Comparison of ENCODE assay signal across 1 cellular context in genomic region chr16:714558-715447, GRCh38.
TF ChIP-seq lines count a peak whose summit lies in the region.

Gene METRN (plus strand): TSS chr16:715118. CDS start chr16:715290, 172 bp downstream.

TF ChIP-seq in HepG2, 621 proteins besides CTCF, POLR2A, EP300 and RAD21 (continued from another document):
- TF ChIP-seq ATF4 (CRISPR knock-in tag; IDR thresholded peaks at IDR 0.05) (no peak), JARID2 (CRISPR knock-in tag; IDR thresholded peaks at IDR 0.05; ENCODE audit: insufficient replicate concordance) (no peak), KLF13 (CRISPR knock-in tag; IDR thresholded peaks at IDR 0.05) (no peak), ZSCAN21 (CRISPR knock-in tag; IDR thresholded peaks at IDR 0.05; ENCODE audit: borderline replicate concordance) (peak; percentile 29; the same call in 1 of the 2 replicates), KAT2B (IDR thresholded peaks at IDR 0.05; ENCODE audit: borderline replicate concordance, low read depth, low read length) (no peak), TOE1 (CRISPR knock-in tag; IDR thresholded peaks at IDR 0.05) (no peak), KAT7 (CRISPR knock-in tag; IDR thresholded peaks at IDR 0.05; ENCODE audit: borderline replicate concordance) (no peak; the same call in 1 of the 2 replicates), RFXAP (CRISPR knock-in tag; IDR thresholded peaks at IDR 0.05; ENCODE audit: borderline replicate concordance) (no peak), ZNF547 (CRISPR knock-in tag; IDR thresholded peaks at IDR 0.05) (peak; percentile 63), MYC (CRISPR knock-in tag; IDR thresholded peaks at IDR 0.05; ENCODE audit: borderline replicate concordance) (peak; percentile 38; the same call in 1 of the 2 replicates), SAP130 (CRISPR knock-in tag; IDR thresholded peaks at IDR 0.05; ENCODE audit: low read depth) (0 out of 2 replicates have a peak, but pooled peaks have one; percentile 15), ZNF335 (CRISPR knock-in tag; IDR thresholded peaks at IDR 0.05) (no peak), ZFP62 (CRISPR knock-in tag; IDR thresholded peaks at IDR 0.05) (no peak), ZBTB3 (CRISPR knock-in tag; IDR thresholded peaks at IDR 0.05; ENCODE audit: borderline replicate concordance, low read depth) (no peak), ZFX (CRISPR knock-in tag; IDR thresholded peaks at IDR 0.05; ENCODE audit: low read depth) (peak; percentile 54; the same call in 1 of the 2 replicates), ZNF580 (CRISPR knock-in tag; IDR thresholded peaks at IDR 0.05; ENCODE audit: borderline replicate concordance, low read depth) (peak; percentile 27; the same call in 1 of the 2 replicates), ZNF430 (CRISPR knock-in tag; IDR thresholded peaks at IDR 0.05) (0 out of 2 replicates have a peak, but pooled peaks have one; percentile 33), SP5 (CRISPR knock-in tag; IDR thresholded peaks at IDR 0.05; ENCODE audit: borderline replicate concordance, low read depth) (peak; percentile 47; the same call in 1 of the 2 replicates), SALL2 (CRISPR knock-in tag; IDR thresholded peaks at IDR 0.05) (peak; percentile 43; the same call in 1 of the 2 replicates), PCBP2 (optimal IDR thresholded peaks at IDR 0.05; ENCODE audit: low read depth, low read length, poor library complexity, severe bottlenecking) (no peak), ZNF484 (CRISPR knock-in tag; IDR thresholded peaks at IDR 0.05; ENCODE audit: borderline replicate concordance, low read depth) (no peak), ZNF441 (CRISPR knock-in tag; IDR thresholded peaks at IDR 0.05; ENCODE audit: borderline replicate concordance) (no peak), PHF8 (CRISPR knock-in tag; IDR thresholded peaks at IDR 0.05) (peak; percentile 42; the same call in 1 of the 2 replicates), MEIS2 (CRISPR knock-in tag; IDR thresholded peaks at IDR 0.05) (0 out of 2 replicates have a peak, but pooled peaks have one; percentile 13), ZNF678 (CRISPR knock-in tag; IDR thresholded peaks at IDR 0.05) (no peak), ZNF431 (CRISPR knock-in tag; IDR thresholded peaks at IDR 0.05; ENCODE audit: borderline replicate concordance, low read depth) (no peak), ZNF496 (CRISPR knock-in tag; IDR thresholded peaks at IDR 0.05; ENCODE audit: insufficient replicate concordance) (no peak)
- TF ChIP-seq, protein P1, sequence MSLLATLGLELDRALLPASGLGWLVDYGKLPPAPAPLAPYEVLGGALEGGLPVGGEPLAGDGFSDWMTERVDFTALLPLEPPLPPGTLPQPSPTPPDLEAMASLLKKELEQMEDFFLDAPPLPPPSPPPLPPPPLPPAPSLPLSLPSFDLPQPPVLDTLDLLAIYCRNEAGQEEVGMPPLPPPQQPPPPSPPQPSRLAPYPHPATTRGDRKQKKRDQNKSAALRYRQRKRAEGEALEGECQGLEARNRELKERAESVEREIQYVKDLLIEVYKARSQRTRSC (CRISPR knock-in tag; IDR thresholded peaks at IDR 0.05; ENCODE audit: low read depth) = no peak
- TF ChIP-seq, protein P2, sequence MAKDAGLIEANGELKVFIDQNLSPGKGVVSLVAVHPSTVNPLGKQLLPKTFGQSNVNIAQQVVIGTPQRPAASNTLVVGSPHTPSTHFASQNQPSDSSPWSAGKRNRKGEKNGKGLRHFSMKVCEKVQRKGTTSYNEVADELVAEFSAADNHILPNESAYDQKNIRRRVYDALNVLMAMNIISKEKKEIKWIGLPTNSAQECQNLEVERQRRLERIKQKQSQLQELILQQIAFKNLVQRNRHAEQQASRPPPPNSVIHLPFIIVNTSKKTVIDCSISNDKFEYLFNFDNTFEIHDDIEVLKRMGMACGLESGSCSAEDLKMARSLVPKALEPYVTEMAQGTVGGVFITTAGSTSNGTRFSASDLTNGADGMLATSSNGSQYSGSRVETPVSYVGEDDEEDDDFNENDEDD (CRISPR knock-in tag; IDR thresholded peaks at IDR 0.05; ENCODE audit: borderline replicate concordance) = peak; percentile 83
- TF ChIP-seq, protein P3, sequence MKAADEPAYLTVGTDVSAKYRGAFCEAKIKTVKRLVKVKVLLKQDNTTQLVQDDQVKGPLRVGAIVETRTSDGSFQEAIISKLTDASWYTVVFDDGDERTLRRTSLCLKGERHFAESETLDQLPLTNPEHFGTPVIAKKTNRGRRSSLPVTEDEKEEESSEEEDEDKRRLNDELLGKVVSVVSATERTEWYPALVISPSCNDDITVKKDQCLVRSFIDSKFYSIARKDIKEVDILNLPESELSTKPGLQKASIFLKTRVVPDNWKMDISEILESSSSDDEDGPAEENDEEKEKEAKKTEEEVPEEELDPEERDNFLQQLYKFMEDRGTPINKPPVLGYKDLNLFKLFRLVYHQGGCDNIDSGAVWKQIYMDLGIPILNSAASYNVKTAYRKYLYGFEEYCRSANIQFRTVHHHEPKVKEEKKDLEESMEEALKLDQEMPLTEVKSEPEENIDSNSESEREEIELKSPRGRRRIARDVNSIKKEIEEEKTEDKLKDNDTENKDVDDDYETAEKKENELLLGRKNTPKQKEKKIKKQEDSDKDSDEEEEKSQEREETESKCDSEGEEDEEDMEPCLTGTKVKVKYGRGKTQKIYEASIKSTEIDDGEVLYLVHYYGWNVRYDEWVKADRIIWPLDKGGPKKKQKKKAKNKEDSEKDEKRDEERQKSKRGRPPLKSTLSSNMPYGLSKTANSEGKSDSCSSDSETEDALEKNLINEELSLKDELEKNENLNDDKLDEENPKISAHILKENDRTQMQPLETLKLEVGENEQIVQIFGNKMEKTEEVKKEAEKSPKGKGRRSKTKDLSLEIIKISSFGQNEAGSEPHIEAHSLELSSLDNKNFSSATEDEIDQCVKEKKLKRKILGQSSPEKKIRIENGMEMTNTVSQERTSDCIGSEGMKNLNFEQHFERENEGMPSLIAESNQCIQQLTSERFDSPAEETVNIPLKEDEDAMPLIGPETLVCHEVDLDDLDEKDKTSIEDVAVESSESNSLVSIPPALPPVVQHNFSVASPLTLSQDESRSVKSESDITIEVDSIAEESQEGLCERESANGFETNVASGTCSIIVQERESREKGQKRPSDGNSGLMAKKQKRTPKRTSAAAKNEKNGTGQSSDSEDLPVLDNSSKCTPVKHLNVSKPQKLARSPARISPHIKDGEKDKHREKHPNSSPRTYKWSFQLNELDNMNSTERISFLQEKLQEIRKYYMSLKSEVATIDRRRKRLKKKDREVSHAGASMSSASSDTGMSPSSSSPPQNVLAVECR (CRISPR knock-in tag; IDR thresholded peaks at IDR 0.05; ENCODE audit: borderline replicate concordance) = peak; percentile 44
- TF ChIP-seq, protein P4, sequence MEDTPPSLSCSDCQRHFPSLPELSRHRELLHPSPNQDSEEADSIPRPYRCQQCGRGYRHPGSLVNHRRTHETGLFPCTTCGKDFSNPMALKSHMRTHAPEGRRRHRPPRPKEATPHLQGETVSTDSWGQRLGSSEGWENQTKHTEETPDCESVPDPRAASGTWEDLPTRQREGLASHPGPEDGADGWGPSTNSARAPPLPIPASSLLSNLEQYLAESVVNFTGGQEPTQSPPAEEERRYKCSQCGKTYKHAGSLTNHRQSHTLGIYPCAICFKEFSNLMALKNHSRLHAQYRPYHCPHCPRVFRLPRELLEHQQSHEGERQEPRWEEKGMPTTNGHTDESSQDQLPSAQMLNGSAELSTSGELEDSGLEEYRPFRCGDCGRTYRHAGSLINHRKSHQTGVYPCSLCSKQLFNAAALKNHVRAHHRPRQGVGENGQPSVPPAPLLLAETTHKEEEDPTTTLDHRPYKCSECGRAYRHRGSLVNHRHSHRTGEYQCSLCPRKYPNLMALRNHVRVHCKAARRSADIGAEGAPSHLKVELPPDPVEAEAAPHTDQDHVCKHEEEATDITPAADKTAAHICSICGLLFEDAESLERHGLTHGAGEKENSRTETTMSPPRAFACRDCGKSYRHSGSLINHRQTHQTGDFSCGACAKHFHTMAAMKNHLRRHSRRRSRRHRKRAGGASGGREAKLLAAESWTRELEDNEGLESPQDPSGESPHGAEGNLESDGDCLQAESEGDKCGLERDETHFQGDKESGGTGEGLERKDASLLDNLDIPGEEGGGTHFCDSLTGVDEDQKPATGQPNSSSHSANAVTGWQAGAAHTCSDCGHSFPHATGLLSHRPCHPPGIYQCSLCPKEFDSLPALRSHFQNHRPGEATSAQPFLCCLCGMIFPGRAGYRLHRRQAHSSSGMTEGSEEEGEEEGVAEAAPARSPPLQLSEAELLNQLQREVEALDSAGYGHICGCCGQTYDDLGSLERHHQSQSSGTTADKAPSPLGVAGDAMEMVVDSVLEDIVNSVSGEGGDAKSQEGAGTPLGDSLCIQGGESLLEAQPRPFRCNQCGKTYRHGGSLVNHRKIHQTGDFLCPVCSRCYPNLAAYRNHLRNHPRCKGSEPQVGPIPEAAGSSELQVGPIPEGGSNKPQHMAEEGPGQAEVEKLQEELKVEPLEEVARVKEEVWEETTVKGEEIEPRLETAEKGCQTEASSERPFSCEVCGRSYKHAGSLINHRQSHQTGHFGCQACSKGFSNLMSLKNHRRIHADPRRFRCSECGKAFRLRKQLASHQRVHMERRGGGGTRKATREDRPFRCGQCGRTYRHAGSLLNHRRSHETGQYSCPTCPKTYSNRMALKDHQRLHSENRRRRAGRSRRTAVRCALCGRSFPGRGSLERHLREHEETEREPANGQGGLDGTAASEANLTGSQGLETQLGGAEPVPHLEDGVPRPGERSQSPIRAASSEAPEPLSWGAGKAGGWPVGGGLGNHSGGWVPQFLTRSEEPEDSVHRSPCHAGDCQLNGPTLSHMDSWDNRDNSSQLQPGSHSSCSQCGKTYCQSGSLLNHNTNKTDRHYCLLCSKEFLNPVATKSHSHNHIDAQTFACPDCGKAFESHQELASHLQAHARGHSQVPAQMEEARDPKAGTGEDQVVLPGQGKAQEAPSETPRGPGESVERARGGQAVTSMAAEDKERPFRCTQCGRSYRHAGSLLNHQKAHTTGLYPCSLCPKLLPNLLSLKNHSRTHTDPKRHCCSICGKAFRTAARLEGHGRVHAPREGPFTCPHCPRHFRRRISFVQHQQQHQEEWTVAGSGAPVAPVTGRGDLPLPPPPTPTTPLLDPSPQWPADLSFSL (CRISPR knock-in tag; IDR thresholded peaks at IDR 0.05) = no peak
- TF ChIP-seq, protein P5, sequence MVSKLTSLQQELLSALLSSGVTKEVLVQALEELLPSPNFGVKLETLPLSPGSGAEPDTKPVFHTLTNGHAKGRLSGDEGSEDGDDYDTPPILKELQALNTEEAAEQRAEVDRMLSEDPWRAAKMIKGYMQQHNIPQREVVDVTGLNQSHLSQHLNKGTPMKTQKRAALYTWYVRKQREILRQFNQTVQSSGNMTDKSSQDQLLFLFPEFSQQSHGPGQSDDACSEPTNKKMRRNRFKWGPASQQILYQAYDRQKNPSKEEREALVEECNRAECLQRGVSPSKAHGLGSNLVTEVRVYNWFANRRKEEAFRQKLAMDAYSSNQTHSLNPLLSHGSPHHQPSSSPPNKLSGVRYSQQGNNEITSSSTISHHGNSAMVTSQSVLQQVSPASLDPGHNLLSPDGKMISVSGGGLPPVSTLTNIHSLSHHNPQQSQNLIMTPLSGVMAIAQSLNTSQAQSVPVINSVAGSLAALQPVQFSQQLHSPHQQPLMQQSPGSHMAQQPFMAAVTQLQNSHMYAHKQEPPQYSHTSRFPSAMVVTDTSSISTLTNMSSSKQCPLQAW (CRISPR knock-in tag; IDR thresholded peaks at IDR 0.05) = no peak
